ENCODE assay signal across 25 cellular contexts in genomic region chr12:16553457-16553856, GRCh38. TPM values are rescaled to one million over a fixed set of nuclear protein-coding genes. Genes with fewer than 3 reads are reported as not detected.
"Had no signal": no experiment of that assay in that cellular context is flagged by ENCODE, and none has a peak within 500 bp of the region (broad histone marks: within the 10 kb centered on the region; RNA-seq: fewer than 3 reads in every experiment).

No MANE protein-coding gene starts in this region.

- H3K4me1 Mint-ChIP-seq: activated B cell treated with CpG ODN at 0.5 μM for 24 hours; activated CD4-positive, alpha-beta T cell treated with anti-CD3 and anti-CD28 coated beads, Interleukin-2, amount 10 ng/mL, durations not matched to agents 24 days and 14 days; nephron had no signal

- H3K27me3 ChIP-seq: right lobe of liver, stomach, testis, upper lobe of left lung had no signal

- H3K27ac ChIP-seq: psoas muscle, right lobe of liver, stomach, testis, upper lobe of left lung had no signal

- ATAC-seq: activated CD8-positive, alpha-beta T cell treated with anti-CD3 and anti-CD28 coated beads, Interleukin-2, amount 10 ng/mL, durations not matched to agents 7 days and 5 days; activated naive CD4-positive, alpha-beta T cell treated with anti-CD3 and anti-CD28 coated beads, Interleukin-2, amount 50 U/mL, for 72 hours; activated T-cell treated with anti-CD3 and anti-CD28 coated beads, Interleukin-2, amount 50 U/mL, for 72 hours; left ventricle myocardium superior; psoas muscle; right lobe of liver had no signal

- H3K4me1 ChIP-seq: psoas muscle, right lobe of liver, stomach, testis, upper lobe of left lung had no signal

- H3K9me3 ChIP-seq: psoas muscle, right lobe of liver, stomach, testis, upper lobe of left lung had no signal

- H3K4me3 Mint-ChIP-seq: activated B cell treated with CpG ODN at 0.5 μM for 24 hours; activated CD4-positive, alpha-beta T cell treated with anti-CD3 and anti-CD28 coated beads, Interleukin-2, amount 10 ng/mL, durations not matched to agents 24 days and 14 days; activated CD8-positive, alpha-beta T cell treated with anti-CD3 and anti-CD28 coated beads, Interleukin-2, amount 10 ng/mL, durations not matched to agents 7 days and 5 days; activated T-cell treated with anti-CD3 and anti-CD28 coated beads, Interleukin-2, amount 50 U/mL, for 72 hours; brain; nephron had no signal

- H3K36me3 Mint-ChIP-seq: activated naive CD4-positive, alpha-beta T cell treated with anti-CD3 and anti-CD28 coated beads, Interleukin-2, amount 50 U/mL, for 72 hours had no signal

- H3K36me3 ChIP-seq: right lobe of liver, stomach, upper lobe of left lung had no signal

- H3K4me3 ChIP-seq: psoas muscle, right lobe of liver, stomach, testis, upper lobe of left lung had no signal

- H3K27me3 Mint-ChIP-seq: activated B cell treated with CpG ODN at 0.5 μM for 24 hours; activated CD4-positive, alpha-beta T cell treated with anti-CD3 and anti-CD28 coated beads, Interleukin-2, amount 10 ng/mL, durations not matched to agents 24 days and 14 days; brain had no signal

- H3K27ac Mint-ChIP-seq: activated B cell treated with CpG ODN at 0.5 μM for 24 hours; activated CD4-positive, alpha-beta T cell treated with anti-CD3 and anti-CD28 coated beads, Interleukin-2, amount 10 ng/mL, durations not matched to agents 24 days and 14 days; activated CD8-positive, alpha-beta T cell treated with anti-CD3 and anti-CD28 coated beads, Interleukin-2, amount 10 ng/mL, durations not matched to agents 7 days and 5 days; activated naive CD4-positive, alpha-beta T cell treated with anti-CD3 and anti-CD28 coated beads, Interleukin-2, amount 50 U/mL, for 72 hours; activated T-cell treated with anti-CD3 and anti-CD28 coated beads, Interleukin-2, amount 50 U/mL, for 72 hours; nephron had no signal

- DNase-seq: activated B cell treated with CpG ODN at 0.5 μM for 24 hours; activated CD4-positive, alpha-beta T cell treated with anti-CD3 and anti-CD28 coated beads, Interleukin-2, amount 10 ng/mL, durations not matched to agents 24 days and 14 days; activated CD8-positive, alpha-beta memory T cell treated with anti-CD3 and anti-CD28 coated beads, Interleukin-2, amount 50 U/mL, for 4 hours; activated CD8-positive, alpha-beta T cell treated with anti-CD3 and anti-CD28 coated beads, Interleukin-2, amount 10 ng/mL, durations not matched to agents 7 days and 5 days; activated gamma-delta T cell; activated T-cell treated with anti-CD3 and anti-CD28 coated beads, Interleukin-2, amount 50 U/mL, for 72 hours; amniotic stem cell; dermis blood vessel endothelial cell; hippocampal formation; kidney; left ventricle myocardium superior; mesendoderm; occipital lobe; psoas muscle; right lobe of liver; stimulated activated CD4-positive, alpha-beta T cell treated with anti-CD3 and anti-CD28 coated beads, Interleukin-1b, Interleukin-23, amount 100 ng/mL, for 48 hours; stomach; T-helper 2 cell; testis; upper lobe of left lung had no signal

RNA-seq across cellular contexts. Expression of gene LMO3, which starts 52.5 kb away (rescaled TPM):
- total RNA-seq: activated B cell treated with CpG ODN at 0.5 μM for 24 hours; activated CD4-positive, alpha-beta T cell treated with anti-CD3 and anti-CD28 coated beads, Interleukin-2, amount 10 ng/mL, durations not matched to agents 24 days and 14 days; activated CD8-positive, alpha-beta T cell treated with anti-CD3 and anti-CD28 coated beads, Interleukin-2, amount 10 ng/mL, durations not matched to agents 7 days and 5 days; activated naive CD4-positive, alpha-beta T cell treated with anti-CD3 and anti-CD28 coated beads, Interleukin-2, amount 50 U/mL, for 72 hours; activated T-cell treated with anti-CD3 and anti-CD28 coated beads, Interleukin-2, amount 50 U/mL, for 72 hours; dermis blood vessel endothelial cell; epithelial cell of proximal tubule; glomerular endothelial cell had no signal
